22 cellular contexts compared by ENCODE assay signal in the genomic region with DNA sequence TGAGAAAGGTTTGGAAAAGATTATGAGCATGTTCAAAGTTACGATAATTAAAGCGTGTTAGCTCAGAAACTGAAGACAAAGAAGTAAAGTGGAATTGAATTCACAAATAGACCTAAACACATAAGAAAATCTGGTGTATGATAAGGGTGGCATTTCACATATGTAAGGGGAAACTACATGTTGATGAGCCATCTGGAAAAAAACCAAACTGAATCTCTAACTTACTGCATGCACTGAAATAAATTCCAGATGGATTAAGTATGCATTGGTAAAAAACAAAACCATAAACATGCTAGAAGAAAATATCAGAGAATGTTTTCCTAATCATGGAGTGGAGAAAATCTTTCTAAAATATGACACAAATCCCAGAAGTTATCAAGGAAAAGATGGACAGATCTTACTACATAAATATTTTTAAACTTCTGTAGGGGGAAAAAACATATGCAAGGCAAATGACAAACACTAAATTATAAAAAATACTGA. TPM values are rescaled to one million over a fixed set of nuclear protein-coding genes. Genes with fewer than 3 reads are reported as not detected.
DNase-seq lines count a peak whose midpoint lies in the region; ATAC-seq and TF ChIP-seq lines count a peak whose summit lies in the region.
"Had no signal": no experiment of that assay in that cellular context is flagged by ENCODE, and none has a peak within 500 bp of the region (broad histone marks: within the 10 kb centered on the region; RNA-seq: fewer than 3 reads in every experiment).

No MANE protein-coding gene starts in this region.

- H3K27me3 ChIP-seq in body of pancreas (no peaks in the 10 kb centered on the region), skeletal muscle satellite cell (ENCODE audit: control insufficient read depth, insufficient read depth, low read length) (no peaks in the 10 kb centered on the region)

- no peaks in the 10 kb centered on the region for H3K9me3 ChIP-seq in body of pancreas
- no peaks in the 10 kb centered on the region for H3K9me3 ChIP-seq in skeletal muscle satellite cell (replicated peaks; ENCODE audit: low read length)

- no peak overlapping the region for H3K27ac Mint-ChIP-seq in activated T-helper 2 cell treated with anti-CD3 and anti-CD28 coated beads, Interferon-gamma antibody, Interleukin-2, Interleukin-4, amounts not matched to agents 10 μg/mL and 5 μg/mL and 100 μg/mL, durations not matched to agents 14 hours and 24 hours and 36 hours
- H3K27ac Mint-ChIP-seq: activated CD8-positive, alpha-beta memory T cell treated with anti-CD3 and anti-CD28 coated beads, Interleukin-2, amount 10 ng/mL, durations not matched to agents 7 days and 5 days; progenitor cell of endocrine pancreas had no signal

- peaks cover 27% of the 10 kb centered on the region for H3K27me3 Mint-ChIP-seq in activated T-helper 2 cell treated with anti-CD3 and anti-CD28 coated beads, Interferon-gamma antibody, Interleukin-2, Interleukin-4, amounts not matched to agents 10 μg/mL and 5 μg/mL and 100 μg/mL, durations not matched to agents 14 hours and 24 hours and 36 hours (ENCODE audit: low read depth)
- H3K27me3 Mint-ChIP-seq: progenitor cell of endocrine pancreas had no signal

- no peaks in the 10 kb centered on the region for H3K36me3 Mint-ChIP-seq in activated T-helper 2 cell treated with anti-CD3 and anti-CD28 coated beads, Interferon-gamma antibody, Interleukin-2, Interleukin-4, amounts not matched to agents 10 μg/mL and 5 μg/mL and 100 μg/mL, durations not matched to agents 14 hours and 24 hours and 36 hours (ENCODE audit: low read depth)
- H3K36me3 Mint-ChIP-seq: activated CD8-positive, alpha-beta memory T cell treated with anti-CD3 and anti-CD28 coated beads, Interleukin-2, amount 10 ng/mL, durations not matched to agents 7 days and 5 days had no signal

- H3K4me2 ChIP-seq in skeletal muscle satellite cell (ENCODE audit: low read length) = no peak overlapping the region

- H3K4me1 Mint-ChIP-seq in activated T-helper 2 cell treated with anti-CD3 and anti-CD28 coated beads, Interferon-gamma antibody, Interleukin-2, Interleukin-4, amounts not matched to agents 10 μg/mL and 5 μg/mL and 100 μg/mL, durations not matched to agents 14 hours and 24 hours and 36 hours (ENCODE audit: low read depth) = peaks cover 3% of the 10 kb centered on the region

- WGBS in body of pancreas, 2 donors = 14 to 26% methylated on average over 2 of the region's 2 CpGs

- H3K36me3 ChIP-seq in body of pancreas (replicated peaks in 1 of 2; ENCODE audit: insufficient read depth in 1 of 2, low read depth in 2 of 2) (no peaks in the 10 kb centered on the region), skeletal muscle satellite cell (ENCODE audit: insufficient read depth, low read length) (no peaks in the 10 kb centered on the region)

- peak overlapping the region; percentile 59 to 91 (median 75) for H3K27ac ChIP-seq in body of pancreas

- no peak for TF ChIP-seq POLR2A in body of pancreas (IDR thresholded peaks at IDR 0.05)

- no peak for ATAC-seq in body of pancreas
- ATAC-seq: activated CD8-positive, alpha-beta memory T cell treated with anti-CD3 and anti-CD28 coated beads, Interleukin-2, amount 10 ng/mL, durations not matched to agents 7 days and 5 days; GM12878 had no signal

- H3K9ac ChIP-seq in skeletal muscle satellite cell (ENCODE audit: low read depth, low read length) = peak overlapping the region; percentile 62

- H3K4me1 ChIP-seq in body of pancreas (peaks cover 50% of the 10 kb centered on the region), skeletal muscle satellite cell (ENCODE audit: control insufficient read depth, insufficient read depth, low read length) (peaks cover 40% of the 10 kb centered on the region)

- no peak overlapping the region for H3K4me3 ChIP-seq in body of pancreas
- no peak overlapping the region for H3K4me3 ChIP-seq in fibroblast of villous mesenchyme (ENCODE audit: low read depth, low read length)
- no peak overlapping the region for H3K4me3 ChIP-seq in skeletal muscle satellite cell (ENCODE audit: low read length)
- H3K4me3 ChIP-seq: GM12878 had no signal

- no peak for TF ChIP-seq CTCF in body of pancreas (IDR thresholded peaks at IDR 0.05)
- TF ChIP-seq CTCF in fibroblast of villous mesenchyme (IDR thresholded peaks at IDR 0.05; ENCODE audit: insufficient read depth, low read depth, low read length) = no peak

- no peaks in the 10 kb centered on the region for H3K9me3 Mint-ChIP-seq in activated T-helper 2 cell treated with anti-CD3 and anti-CD28 coated beads, Interferon-gamma antibody, Interleukin-2, Interleukin-4, amounts not matched to agents 10 μg/mL and 5 μg/mL and 100 μg/mL, durations not matched to agents 14 hours and 24 hours and 36 hours

- no peak overlapping the region for H3K4me3 Mint-ChIP-seq in activated T-helper 2 cell treated with anti-CD3 and anti-CD28 coated beads, Interferon-gamma antibody, Interleukin-2, Interleukin-4, amounts not matched to agents 10 μg/mL and 5 μg/mL and 100 μg/mL, durations not matched to agents 14 hours and 24 hours and 36 hours (ENCODE audit: low read depth)
- H3K4me3 Mint-ChIP-seq: activated CD8-positive, alpha-beta memory T cell treated with anti-CD3 and anti-CD28 coated beads, Interleukin-2, amount 10 ng/mL, durations not matched to agents 7 days and 5 days; naive B cell had no signal

- DNase-seq in EH (ENCODE audit: low read depth) = peak; percentile 61
- DNase-seq in body of pancreas = no peak
- peak; percentile 41 for DNase-seq in fibroblast of villous mesenchyme (ENCODE audit: low read depth)
- DNase-seq in HuH-7 (ENCODE audit: low spot score) = no peak
- DNase-seq in SIG-M5 treated with dmso at 0.1 percent for 504 hours (lab: John Stamatoyannopoulos, UW; ENCODE audit: unreplicated experiment) = no peak
- no peak for DNase-seq in OCI-M2 (lab: John Stamatoyannopoulos, UW; ENCODE audit: unreplicated experiment)
- no peak for DNase-seq in activated T-helper 2 cell treated with anti-CD3 and anti-CD28 coated beads, Interferon-gamma antibody, Interleukin-2, Interleukin-4, amounts not matched to agents 10 μg/mL and 5 μg/mL and 100 μg/mL, durations not matched to agents 14 hours and 24 hours and 36 hours (ENCODE audit: low spot score)
- DNase-seq: activated CD4-positive, alpha-beta T cell treated with anti-CD3 and anti-CD28 coated beads for 1 hour; activated CD8-positive, alpha-beta memory T cell treated with anti-CD3 and anti-CD28 coated beads, Interleukin-2, amount 10 ng/mL, durations not matched to agents 7 days and 5 days; activated gamma-delta T cell treated with Interleukin-2 at 50 U/mL for 16 hours; effector CD4-positive, alpha-beta T cell; foreskin melanocyte; GOT3; left ventricle myocardium superior; naive B cell; NCI-H1694 treated with DMSO at 0.1 percent for 48 hours; NCI-H524; stimulated activated naive CD4-positive, alpha-beta T cell treated with Interleukin-2 at 50 U/mL for 16 hours; T1000 had no signal

- intact Hi-C loops in body of pancreas (cut with DNase I) = no loop called here
- intact Hi-C loops in activated T-helper 2 cell treated with anti-CD3 and anti-CD28 coated beads, Interferon-gamma antibody, Interleukin-2, Interleukin-4, amounts not matched to agents 10 μg/mL and 5 μg/mL and 100 μg/mL, durations not matched to agents 14 hours and 24 hours and 36 hours (cut with micrococcal nuclease) = no loop called here

RNA-seq across cellular contexts. Expression of a gene that starts 34.0 kb away (rescaled TPM):
- total RNA-seq in body of pancreas = 10 to 100 TPM in 1 of 2 donors, 1 to 10 TPM in 1; 8.9 to 13.0 TPM
- 42.3 and 48.0 TPM in 2 replicates for total RNA-seq in fibroblast of villous mesenchyme
- 26.1 and 32.8 TPM in 2 replicates for total RNA-seq in skeletal muscle satellite cell (2012; rRNA removed)
- 124 and 127 TPM in 2 replicates for total RNA-seq in activated T-helper 2 cell treated with anti-CD3 and anti-CD28 coated beads, Interferon-gamma antibody, Interleukin-2, Interleukin-4, amounts not matched to agents 10 μg/mL and 5 μg/mL and 100 μg/mL, durations not matched to agents 14 hours and 24 hours and 36 hours

Comparison
In these comparisons a context has a peak if more than half of its experiments do, and no peak if none do; other contexts are left out.
1. DNase-seq: peak in EH (single experiment) and fibroblast of villous mesenchyme (single experiment); none in body of pancreas (0 of 4), HuH-7 (single experiment), SIG-M5 treated with dmso at 0.1 percent for 504 hours (single experiment), OCI-M2 (single experiment) and activated T-helper 2 cell treated with anti-CD3 and anti-CD28 coated beads, Interferon-gamma antibody, Interleukin-2, Interleukin-4, amounts not matched to agents 10 μg/mL and 5 μg/mL and 100 μg/mL, durations not matched to agents 14 hours and 24 hours and 36 hours (single experiment).